In the genomic region with DNA sequence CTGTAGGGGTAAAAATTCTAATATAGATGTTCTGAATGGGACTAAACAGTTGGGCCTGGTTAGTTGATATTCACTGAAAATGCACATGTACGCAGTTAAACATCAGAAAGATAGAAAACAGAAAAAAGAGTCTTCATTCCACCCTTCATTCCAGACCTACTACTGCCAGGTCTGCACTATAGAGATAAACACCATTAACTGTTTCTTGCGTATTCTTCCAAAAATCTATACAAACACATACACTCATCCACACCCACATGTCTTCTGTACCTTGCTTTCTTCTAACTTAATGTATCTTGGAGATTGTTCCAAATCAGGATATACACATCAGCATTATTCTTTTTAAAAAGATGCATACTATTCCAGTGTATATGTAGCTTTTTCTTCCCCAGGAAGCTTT, we compare ENCODE assay signal across 38 cellular contexts. TPM values are rescaled to one million over a fixed set of nuclear protein-coding genes. Genes with fewer than 3 reads are reported as not detected.
"Had no signal": no experiment of that assay in that cellular context is flagged by ENCODE, and none has a peak within 500 bp of the region (broad histone marks: within the 10 kb centered on the region; RNA-seq: fewer than 3 reads in every experiment).

No MANE protein-coding gene starts in this region.

- ATAC-seq: activated naive CD4-positive, alpha-beta T cell treated with anti-CD3 and anti-CD28 coated beads, Interleukin-2, amount 50 U/mL, for 72 hours; activated naive CD8-positive, alpha-beta T cell treated with anti-CD3 and anti-CD28 coated beads, Interleukin-2, amount 50 U/mL, for 24 hours; activated T-cell treated with anti-CD3 and anti-CD28 coated beads, Interleukin-2, amount 50 U/mL, for 4 hours; activated T-cell treated with anti-CD3 and anti-CD28 coated beads, Interleukin-2, amount 50 U/mL, for 72 hours; activated T-helper 17 cell treated with anti-CD3 and anti-CD28 coated beads, Interleukin-2, amount 50 U/mL, for 72 hours; body of pancreas had no signal

- H3K27me3 ChIP-seq: adrenal gland, ascending aorta, body of pancreas, brain microvascular endothelial cell, breast epithelium, cardiac muscle cell had no signal

- H3K9me3 ChIP-seq: adrenal gland, ascending aorta, body of pancreas, breast epithelium had no signal

- H3K27ac ChIP-seq: adrenal gland, ascending aorta, body of pancreas, brain microvascular endothelial cell, breast epithelium, cardiac muscle cell had no signal

- H3K4me1 ChIP-seq: adrenal gland, ascending aorta, body of pancreas, breast epithelium had no signal

- H3K4me3 ChIP-seq: adrenal gland, ascending aorta, body of pancreas, breast epithelium, cardiac muscle cell had no signal

- H3K36me3 ChIP-seq: adrenal gland, ascending aorta, brain microvascular endothelial cell, breast epithelium, cardiac muscle cell had no signal

- FAIRE-seq: astrocyte, bronchial epithelial cell had no signal

- DNase-seq: activated effector memory CD4-positive, alpha-beta T cell treated with anti-CD3 and anti-CD28 coated beads, Interleukin-2, amount 50 U/mL, for 16 hours; activated effector memory CD4-positive, alpha-beta T cell treated with Interleukin-2 at 50 U/mL for 16 hours; activated gamma-delta T cell; activated gamma-delta T cell treated with Interleukin-2 at 50 U/mL for 16 hours; activated naive CD4-positive, alpha-beta T cell; activated naive CD4-positive, alpha-beta T cell treated with anti-CD3 and anti-CD28 coated beads for 36 hours; activated naive CD4-positive, alpha-beta T cell treated with anti-CD3 and anti-CD28 coated beads, Interleukin-2, amount 10 ng/mL, durations not matched to agents 7 days and 5 days; activated naive CD4-positive, alpha-beta T cell treated with anti-CD3 and anti-CD28 coated beads, Interleukin-2, amount 50 U/mL, for 16 hours; activated naive CD4-positive, alpha-beta T cell treated with Interleukin-2 at 50 U/mL for 16 hours; activated naive CD8-positive, alpha-beta T cell treated with anti-CD3 and anti-CD28 coated beads for 36 hours; activated naive CD8-positive, alpha-beta T cell treated with anti-CD3 and anti-CD28 coated beads, Interleukin-2, amount 10 ng/mL, durations not matched to agents 7 days and 5 days; activated naive CD8-positive, alpha-beta T cell treated with anti-CD3 and anti-CD28 coated beads, Interleukin-2, amount 50 U/mL, for 24 hours; activated T-cell treated with anti-CD3 and anti-CD28 coated beads, Interleukin-2, amount 50 U/mL, for 1 hour; activated T-cell treated with anti-CD3 and anti-CD28 coated beads, Interleukin-2, amount 50 U/mL, for 24 hours; activated T-cell treated with anti-CD3 and anti-CD28 coated beads, Interleukin-2, amount 50 U/mL, for 4 hours; activated T-cell treated with anti-CD3 and anti-CD28 coated beads, Interleukin-2, amount 50 U/mL, for 48 hours; activated T-cell treated with anti-CD3 and anti-CD28 coated beads, Interleukin-2, amount 50 U/mL, for 72 hours; adrenal gland; amniotic stem cell; amygdala; anterior cingulate cortex; aorta; body of pancreas; brain microvascular endothelial cell; caudate nucleus; cerebellar nuclear complex had no signal

RNA-seq across cellular contexts. Expression of gene CLEC2L, which starts 13.9 kb away (rescaled TPM):
- total RNA-seq: activated naive CD4-positive, alpha-beta T cell treated with anti-CD3 and anti-CD28 coated beads for 36 hours; activated naive CD4-positive, alpha-beta T cell treated with anti-CD3 and anti-CD28 coated beads, Interleukin-2, amount 50 U/mL, for 72 hours; activated naive CD8-positive, alpha-beta T cell treated with anti-CD3 and anti-CD28 coated beads for 36 hours; activated naive CD8-positive, alpha-beta T cell treated with anti-CD3 and anti-CD28 coated beads, Interleukin-2, amount 10 ng/mL, durations not matched to agents 7 days and 5 days; activated T-cell treated with anti-CD3 and anti-CD28 coated beads, Interleukin-2, amount 50 U/mL, for 4 hours; activated T-cell treated with anti-CD3 and anti-CD28 coated beads, Interleukin-2, amount 50 U/mL, for 72 hours; activated T-helper 1 cell treated with anti-CD3 and anti-CD28 coated beads, Interleukin-12 subunit alpha, Interleukin-12 subunit beta, Interleukin-2, Interleukin-4 antibody, amounts not matched to agents 30 ng/mL and 10 ng/mL and 1 ng/mL, durations not matched to agents 14 hours and 24 hours and 36 hours; activated T-helper 17 cell treated with anti-CD3 and anti-CD28 coated beads, Interleukin-2, amount 50 U/mL, for 72 hours; activated T-helper 2 cell treated with anti-CD3 and anti-CD28 coated beads, Interferon-gamma antibody, Interleukin-2, Interleukin-4, amounts not matched to agents 10 μg/mL and 5 μg/mL and 100 μg/mL, durations not matched to agents 14 hours and 24 hours and 36 hours; aorta; ascending aorta; astrocyte; body of pancreas; breast epithelium; bronchial epithelial cell; cardiac septum; chondrocyte had no signal
- polyA plus RNA-seq: adrenal gland, aorta had no signal

RNA-seq across cellular contexts. Expression of gene KLRG2, which starts 26.1 kb away (rescaled TPM):
- total RNA-seq: activated naive CD8-positive, alpha-beta T cell treated with anti-CD3 and anti-CD28 coated beads, Interleukin-2, amount 10 ng/mL, durations not matched to agents 7 days and 5 days; activated T-helper 17 cell treated with anti-CD3 and anti-CD28 coated beads, Interleukin-2, amount 50 U/mL, for 72 hours; aorta; ascending aorta; cardiac muscle cell; cardiac septum; cerebellum; chondrocyte had no signal
- polyA plus RNA-seq: aorta, cardiac muscle cell had no signal
